In genomic region chr3:192444096-192444790, GRCh38 we compare ENCODE assay signal across 8 cellular contexts.
DNase-seq lines count a peak whose midpoint lies in the region; ATAC-seq, FAIRE-seq and TF ChIP-seq lines count a peak whose summit lies in the region.

No MANE protein-coding gene starts in this region.

- TF ChIP-seq CTCF in K562 (IDR thresholded peaks at IDR 0.05 in 2 of 3, conservative IDR thresholded peaks at IDR 0.05 in 1 of 3; ENCODE audit: insufficient read depth in 2 of 3, low read depth in 1 of 3, low read length in 3 of 3) = peak; percentile 85 to 95 (median 93)

- peak; percentile 93 to 95 for TF ChIP-seq RAD21 in K562 (CRISPR knock-in tag; conservative IDR thresholded peaks at IDR 0.05 in 1 of 2, IDR thresholded peaks at IDR 0.05 in 1 of 2)

- 0 out of 2 replicates have a peak overlapping the region, but pooled peaks have one; percentile 49 for H2AFZ ChIP-seq in K562 (ENCODE audit: low read depth, low read length)

- BruUV-seq in K562 (replicated peaks; lab: Mats Ljungman, UMichigan) = no TSS peak

- in situ Hi-C loops in ACHN (cut with HindIII; ENCODE audit: low pct_ligation_motif_present, low pct_unique_long_range_greater_than_20kb, low sequenced_read_pairs) = no loop called here
- in situ Hi-C loops in K562 (cut with MboI) = loop anchor here (10.0 kb wide), 1 partner anchor 1029 kb away; no protein-coding TSS in a partner anchor

- H3K4me2 ChIP-seq in K562 (ENCODE audit: insufficient read depth, low read length) = no peak overlapping the region

- peak; percentile 94 for FAIRE-seq in K562 (lab: Jason Lieb, UNC)
- FAIRE-seq in small intestine (lab: Jason Lieb, UNC) = no peak

- H4K20me1 ChIP-seq in K562 (replicated peaks; ENCODE audit: control insufficient read depth, insufficient read depth, low read length) = no peaks in the 10 kb centered on the region

- no peaks in the 10 kb centered on the region for H3K36me3 ChIP-seq in K562 (ENCODE audit: control insufficient read depth, insufficient read depth, low read length)
- H3K36me3 ChIP-seq in small intestine (ENCODE audit: control insufficient read depth in 2 of 2, insufficient read depth in 2 of 2, low read length in 2 of 2) = no peaks in the 10 kb centered on the region

- DNase-seq in ACHN (peak; percentile 54), NCI-H1092 treated with DMSO at 0.1 percent for 48 hours (lab: John Stamatoyannopoulos, UW) (peak; percentile 50), T follicular helper cell (ENCODE audit: low read depth) (peak; percentile 12), K562 (ENCODE audit: extremely low read depth in 1 of 4, low spot score in 3 of 4) (peak; percentile 58 to 72 (median 66)), iPS DF 4.7 (ENCODE audit: extremely low read depth, low spot score) (peak; percentile 51), small intestine (peak; percentile 37)

- H3K9ac ChIP-seq in K562 (ENCODE audit: insufficient read depth in 1 of 2, low read depth in 2 of 2, low read length in 2 of 2) = no peak overlapping the region

- no peaks in the 10 kb centered on the region for H3K9me1 ChIP-seq in K562 (ENCODE audit: control insufficient read depth, insufficient read depth, low read length)

- 2% methylated on average over 12 of the region's 12 CpGs for WGBS in K562 (ENCODE audit: insufficient coverage, low coverage, missing lambda C conversion rate)
- WGBS in small intestine, 3 donors = 16 to 19% (median 18%) methylated on average over 12 of the region's 12 CpGs

- H3K27me3 ChIP-seq in K562 (ENCODE audit: control insufficient read depth in 2 of 2, insufficient read depth in 2 of 2, low read length in 2 of 2) (no peaks in the 10 kb centered on the region), small intestine (ENCODE audit: control insufficient read depth in 2 of 2, insufficient read depth in 2 of 2, low read length in 2 of 2) (no peaks in the 10 kb centered on the region)

- no peak for TF ChIP-seq POLR2A in K562 (conservative IDR thresholded peaks at IDR 0.05)

- ATAC-seq in GM18502 (IDR thresholded peaks at IDR 0.05; ENCODE audit: poor library complexity, unreplicated experiment) (peak; percentile 97), HG02840 (IDR thresholded peaks at IDR 0.05; ENCODE audit: low FRiP score, unreplicated experiment) (peak; percentile 86), K562 (peak; percentile 94)

- H3K27ac ChIP-seq in K562 (ENCODE audit: extremely low read depth, low read depth, low read length) (no peak overlapping the region), small intestine (ENCODE audit: low read depth in 1 of 2, low read length in 1 of 2) (no peak overlapping the region)

- H3K4me3 ChIP-seq in K562 = no peak overlapping the region
- H3K4me3 ChIP-seq in small intestine (ENCODE audit: low read depth in 1 of 2, low read length in 2 of 2) = no peak overlapping the region

- intact Hi-C loops in K562 (cut with micrococcal nuclease) = loop anchor here (1.0 to 10.0 kb wide), 6 partner anchors 257 to 1632 kb away; no protein-coding TSS in a partner anchor

- H3K9me3 ChIP-seq in K562 (replicated peaks; ENCODE audit: control insufficient read depth, insufficient read depth, low read depth, low read length) (no peaks in the 10 kb centered on the region), small intestine (ENCODE audit: control insufficient read depth, low read depth) (no peaks in the 10 kb centered on the region)

- TF ChIP-seq EP300 in K562 (IDR thresholded peaks at IDR 0.05; ENCODE audit: low read length) = no peak

- CTCF ChIA-PET in K562 (lab: Yijun Ruan, JAX; ENCODE audit: low intra/inter-chr PET ratio) = interaction anchor here (0.6 to 0.9 kb wide), 3 partner anchors 1025 to 1028 kb away, joined by 3 to 6 read pairs (median 4); no protein-coding TSS in a partner anchor

- H3K79me2 ChIP-seq in K562 (ENCODE audit: control insufficient read depth, insufficient read depth, low read length) = no peaks in the 10 kb centered on the region

- H3K4me1 ChIP-seq in K562 (replicated peaks in 1 of 2; ENCODE audit: control insufficient read depth in 2 of 2, insufficient read depth in 2 of 2, low read length in 2 of 2) = no peaks in the 10 kb centered on the region
- H3K4me1 ChIP-seq in small intestine (ENCODE audit: control insufficient read depth in 2 of 2, insufficient read depth in 1 of 2, low read depth in 1 of 2, low read length in 1 of 2) = no peaks in the 10 kb centered on the region

- POLR2A ChIA-PET in K562 (lab: Yijun Ruan, JAX) = interaction anchor here (0.6 kb wide), 1 partner anchor 919 kb away, joined by 4 read pairs; no protein-coding TSS in a partner anchor

TF ChIP-seq in K562, 482 proteins besides CTCF, POLR2A, EP300 and RAD21:
- TF ChIP-seq GABPA (tag; conservative IDR thresholded peaks at IDR 0.05; ENCODE audit: low read depth) (no peak), ATF1 (CRISPR knock-in tag; IDR thresholded peaks at IDR 0.05) (no peak), ATF1 (tag; IDR thresholded peaks at IDR 0.05) (0 out of 2 replicates have a peak, but pooled peaks have one; percentile 11), RCOR1 (IDR thresholded peaks at IDR 0.05; ENCODE audit: borderline replicate concordance in 1 of 2, low read depth in 2 of 2, low read length in 2 of 2) (peak in 1 of 2 experiments; percentile 21; a peak in 1 of 4 replicates), DEAF1 (CRISPR knock-in tag; IDR thresholded peaks at IDR 0.05) (peak; percentile 87), ZNF24 (IDR thresholded peaks at IDR 0.05) (no peak), ZBTB43 (CRISPR knock-in tag; IDR thresholded peaks at IDR 0.05) (no peak), JUND (IDR thresholded peaks at IDR 0.05; ENCODE audit: borderline replicate concordance, low read depth, low read length) (0 out of 2 replicates have a peak, but pooled peaks have one; percentile 11), JUND (tag; IDR thresholded peaks at IDR 0.05; ENCODE audit: borderline replicate concordance, low read depth, low read length) (no peak), PTTG1 (tag; IDR thresholded peaks at IDR 0.05; ENCODE audit: low read depth) (no peak), MAFK (IDR thresholded peaks at IDR 0.05; ENCODE audit: low read length) (0 out of 2 replicates have a peak, but pooled peaks have one; percentile 7), STAG1 (CRISPR knock-in tag; IDR thresholded peaks at IDR 0.05; ENCODE audit: borderline replicate concordance) (peak; percentile 90; the same call in 1 of the 2 replicates), XRCC4 (IDR thresholded peaks at IDR 0.05; ENCODE audit: extremely low read depth, insufficient read depth, insufficient read length) (no peak), CXXC5 (CRISPR knock-in tag; IDR thresholded peaks at IDR 0.05) (peak; percentile 10; the same call in 1 of the 2 replicates), SMC3 (conservative IDR thresholded peaks at IDR 0.05; ENCODE audit: insufficient read depth, low read depth, low read length) (peak; percentile 91), TCF3 (CRISPR knock-in tag; IDR thresholded peaks at IDR 0.05) (no peak)

Comparison
In these comparisons a context has a peak if more than half of its experiments do, and no peak if none do; other contexts are left out.
1. DNase-seq: peak in every context shown above with its lines; median percentile 66 in K562; 54 in ACHN; 51 in iPS DF 4.7; 50 in NCI-H1092 treated with DMSO at 0.1 percent for 48 hours; 37 in small intestine; 12 in T follicular helper cell.